In genomic region chr20:35601021-35601973, GRCh38 we compare ENCODE assay signal across 1 cellular context.
A peak's percentile ranks its signal among the peaks of the same experiment; 100 is the strongest.
TF ChIP-seq lines count a peak whose summit lies in the region.

No MANE protein-coding gene starts in this region.

TF ChIP-seq in WTC11, 78 proteins besides CTCF, POLR2A, EP300 and RAD21 (continued from another document):
- TF ChIP-seq PRDM15 (CRISPR knock-in tag; IDR thresholded peaks at IDR 0.05) (peak; percentile 84), TEAD4 (CRISPR knock-in tag; IDR thresholded peaks at IDR 0.05) (peak; percentile 97), CBFB (CRISPR knock-in tag; IDR thresholded peaks at IDR 0.05; ENCODE audit: low read depth) (no peak), IRF2 (CRISPR knock-in tag; IDR thresholded peaks at IDR 0.05; ENCODE audit: borderline replicate concordance, low read depth) (peak; percentile 91), ZNF219 (CRISPR knock-in tag; IDR thresholded peaks at IDR 0.05; ENCODE audit: borderline replicate concordance) (peak; percentile 97), ZNF232 (CRISPR knock-in tag; IDR thresholded peaks at IDR 0.05) (peak; percentile 98), TEAD1 (CRISPR knock-in tag; IDR thresholded peaks at IDR 0.05) (peak; percentile 99)
